In genomic region chr2:236638707-236639106, GRCh38 we compare ENCODE assay signal across 16 cellular contexts.
DNase-seq lines count a peak whose midpoint lies in the region; ATAC-seq, FAIRE-seq and TF ChIP-seq lines count a peak whose summit lies in the region.
"Had no signal": no experiment of that assay in that cellular context is flagged by ENCODE, and none has a peak within 500 bp of the region (broad histone marks: within the 10 kb centered on the region; RNA-seq: fewer than 3 reads in every experiment).

No MANE protein-coding gene starts in this region.

- H3K4ac ChIP-seq in H1 (replicated peaks; ENCODE audit: insufficient read length, low read depth, low read length) (no peak overlapping the region), trophoblast cell (ENCODE audit: low read depth, low read length) (no peak overlapping the region)

- H4K8ac ChIP-seq in H1 (ENCODE audit: extremely low read depth, insufficient read depth, low read length), result no peak overlapping the region
- peak overlapping the region; percentile 10 for H4K8ac ChIP-seq in trophoblast cell (ENCODE audit: low read depth, low read length)

- H3K27me3 ChIP-seq in H1 (replicated peaks in 1 of 4; ENCODE audit: control insufficient read depth in 3 of 4, extremely low read depth in 1 of 4, insufficient read depth in 3 of 4, low read length in 3 of 4) (no peaks in the 10 kb centered on the region), trophoblast cell (ENCODE audit: insufficient read depth, low read length) (no peaks in the 10 kb centered on the region)

- no peaks in the 10 kb centered on the region for H3K23me2 ChIP-seq in H1 (ENCODE audit: low read depth, low read length)

- H2BK20ac ChIP-seq in H1 (ENCODE audit: low read length), result no peak overlapping the region

- H4K20me1 ChIP-seq in H1 (replicated peaks in 1 of 2; ENCODE audit: control insufficient read depth in 1 of 2, insufficient read depth in 2 of 2, low read length in 2 of 2) (no peaks in the 10 kb centered on the region), OCI-LY7 (ENCODE audit: insufficient read depth, low read length) (no peaks in the 10 kb centered on the region)

- H3K4me2 ChIP-seq in H1 (ENCODE audit: insufficient read depth in 1 of 2, low read depth in 2 of 2, low read length in 2 of 2) (no peak overlapping the region), trophoblast cell (ENCODE audit: low read length) (peak overlapping the region; percentile 3), OCI-LY7 (ENCODE audit: low read length) (no peak overlapping the region)

- no peak overlapping the region for H3K4me3 ChIP-seq in H1 (ENCODE audit: extremely low read depth in 1 of 4, insufficient read depth in 2 of 4, low read depth in 3 of 4, low read length in 4 of 4)
- H3K4me3 ChIP-seq in trophoblast cell (ENCODE audit: low read depth, low read length), result no peak overlapping the region
- no peak overlapping the region for H3K4me3 ChIP-seq in OCI-LY7 (ENCODE audit: low read depth, low read length, poor library complexity, severe bottlenecking)

- H3K36me3 Mint-ChIP-seq in activated CD4-positive, alpha-beta memory T cell treated with anti-CD3 and anti-CD28 coated beads, Interleukin-2, amount 10 ng/mL, durations not matched to agents 7 days and 5 days (ENCODE audit: low read depth), result no peaks in the 10 kb centered on the region
- no peaks in the 10 kb centered on the region for H3K36me3 Mint-ChIP-seq in activated CD4-positive, alpha-beta memory T cell treated with anti-CD3 and anti-CD28 coated beads for 36 hours

- CTCF ChIA-PET in activated CD4-positive, alpha-beta memory T cell treated with anti-CD3 and anti-CD28 coated beads, Interleukin-2, amount 10 ng/mL, durations not matched to agents 7 days and 5 days (lab: Charles Lee), result no interaction called here
- CTCF ChIA-PET in activated CD4-positive, alpha-beta memory T cell treated with anti-CD3 and anti-CD28 coated beads for 36 hours (lab: Charles Lee), result no interaction called here
- CTCF ChIA-PET in H1 (lab: Charles Lee; ENCODE audit: partially characterized antibody) (interaction anchor here (1.2 kb wide), 1 partner anchor 13 kb away, joined by 3 read pairs; no protein-coding TSS in a partner anchor), OCI-LY7 (lab: Charles Lee; ENCODE audit: unreplicated experiment) (interaction anchor here (0.6 kb wide), 1 partner anchor 832 kb away, joined by 3 read pairs; no protein-coding TSS in a partner anchor)

- 92% methylated on average over 7 of the region's 7 CpGs; no CpG with 5 or more reads in 1 of the 2 experiments for WGBS in H1 (ENCODE audit: extremely low coverage in 1 of 2, insufficient coverage in 1 of 2, insufficient read length in 1 of 2, insufficient replicate concordance in 2 of 2, low coverage in 1 of 2, low lambda C conversion rate in 2 of 2, missing lambda C conversion rate in 1 of 2), 2 experiments
- no CpG with 5 or more reads among the region's 7 CpGs for WGBS in trophoblast cell (ENCODE audit: extremely low coverage, insufficient coverage, insufficient read length)

- no peak overlapping the region for H3K18ac ChIP-seq in H1 (ENCODE audit: extremely low read depth, low read length)
- H3K18ac ChIP-seq in trophoblast cell (ENCODE audit: low read length), result no peak overlapping the region

- H3K14ac ChIP-seq in H1 (ENCODE audit: insufficient read length), result no peak overlapping the region
- H3K14ac ChIP-seq in trophoblast cell (ENCODE audit: low read length), result peak overlapping the region; percentile 25

- no peak overlapping the region for H2BK120ac ChIP-seq in H1 (replicated peaks; ENCODE audit: low read depth, low read length)
- peak overlapping the region; percentile 23 for H2BK120ac ChIP-seq in trophoblast cell (ENCODE audit: insufficient read depth, low read length, poor library complexity)

- no peak overlapping the region for H3K4me3 Mint-ChIP-seq in activated CD4-positive, alpha-beta memory T cell treated with anti-CD3 and anti-CD28 coated beads, Interleukin-2, amount 10 ng/mL, durations not matched to agents 7 days and 5 days
- no peak overlapping the region for H3K4me3 Mint-ChIP-seq in activated CD4-positive, alpha-beta memory T cell treated with anti-CD3 and anti-CD28 coated beads for 36 hours
- H3K4me3 Mint-ChIP-seq: B cell; CD4-positive, alpha-beta T cell had no signal

- H2BK5ac ChIP-seq in H1 (ENCODE audit: low read depth, low read length) (no peak overlapping the region), trophoblast cell (ENCODE audit: low read depth, low read length, poor library complexity) (no peak overlapping the region)

- H2AK5ac ChIP-seq in H1 (ENCODE audit: low read depth, low read length), result no peak overlapping the region
- no peak overlapping the region for H2AK5ac ChIP-seq in trophoblast cell (ENCODE audit: low read length)

- peak overlapping the region; percentile 32; the same call in 1 of the 2 replicates for H2AFZ ChIP-seq in H1 (ENCODE audit: low read length)
- H2AFZ ChIP-seq in trophoblast cell (ENCODE audit: insufficient read depth, low read length, poor library complexity), result no peak overlapping the region
- H2AFZ ChIP-seq in OCI-LY7 (ENCODE audit: low read length), result no peak overlapping the region

- no peaks in the 10 kb centered on the region for H3K9me2 ChIP-seq in OCI-LY7 (ENCODE audit: insufficient read depth, low read length)

- H3K9me3 ChIP-seq in H1 (ENCODE audit: insufficient read depth in 2 of 2, low read depth in 1 of 2, low read length in 1 of 2) (no peaks in the 10 kb centered on the region; a peak in 1 of 4 replicates), trophoblast cell (ENCODE audit: insufficient read depth, low read depth, low read length) (peaks cover 10% of the 10 kb centered on the region), OCI-LY7 (ENCODE audit: low read length) (no peaks in the 10 kb centered on the region)

- H4K91ac ChIP-seq in H1 (replicated peaks; ENCODE audit: insufficient read length, low read length), result no peak overlapping the region
- peak overlapping the region; percentile 46 for H4K91ac ChIP-seq in trophoblast cell (ENCODE audit: low read depth, low read length)

- ATAC-seq in HG03571 (IDR thresholded peaks at IDR 0.05; ENCODE audit: unreplicated experiment), result no peak

- BruUV-seq in OCI-LY7 (replicated peaks; lab: Mats Ljungman, UMichigan), result no TSS peak

- H3K36me3 ChIP-seq in H1 (ENCODE audit: control insufficient read depth in 2 of 4, insufficient read depth in 4 of 4, low read length in 3 of 4), result no peaks in the 10 kb centered on the region
- no peaks in the 10 kb centered on the region for H3K36me3 ChIP-seq in trophoblast cell (ENCODE audit: control insufficient read depth in 1 of 2, insufficient read depth in 2 of 2, low read length in 2 of 2)
- H3K36me3 ChIP-seq in OCI-LY7 (ENCODE audit: insufficient read depth, low read length), result no peaks in the 10 kb centered on the region

- H3K79me1 ChIP-seq in H1 (ENCODE audit: low read depth, low read length) (no peaks in the 10 kb centered on the region), trophoblast cell (ENCODE audit: low read length) (peaks cover 22% of the 10 kb centered on the region)

- intact Hi-C loops in activated CD4-positive, alpha-beta memory T cell treated with anti-CD3 and anti-CD28 coated beads for 36 hours (cut with micrococcal nuclease), result no loop called here
- intact Hi-C loops in OCI-LY7 (cut with micrococcal nuclease; ENCODE audit: unreplicated experiment), result no loop called here

- H4K5ac ChIP-seq in H1 (ENCODE audit: insufficient read length, low read depth, low read length), result no peak overlapping the region

- H3K23ac ChIP-seq in H1 (ENCODE audit: insufficient read length), result no peak overlapping the region
- no peak overlapping the region for H3K23ac ChIP-seq in trophoblast cell (ENCODE audit: low read length)

- no peaks in the 10 kb centered on the region for H3K4me1 Mint-ChIP-seq in activated CD4-positive, alpha-beta memory T cell treated with anti-CD3 and anti-CD28 coated beads, Interleukin-2, amount 10 ng/mL, durations not matched to agents 7 days and 5 days
- H3K4me1 Mint-ChIP-seq in activated CD4-positive, alpha-beta memory T cell treated with anti-CD3 and anti-CD28 coated beads for 36 hours (ENCODE audit: low read depth), result no peaks in the 10 kb centered on the region
- H3K4me1 Mint-ChIP-seq: B cell had no signal

- no peak overlapping the region for H2BK15ac ChIP-seq in H1 (ENCODE audit: low read length)

- no peak overlapping the region for H3K27ac ChIP-seq in H1 (ENCODE audit: low read depth, low read length)
- peak overlapping the region; percentile 5 for H3K27ac ChIP-seq in trophoblast cell (ENCODE audit: low read depth, low read length)
- H3K27ac ChIP-seq in OCI-LY7 (ENCODE audit: low read depth, low read length, poor library complexity, severe bottlenecking), result no peak overlapping the region
- H3K27ac ChIP-seq: 22Rv1 had no signal

- peaks cover 6% of the 10 kb centered on the region for H3K27me3 Mint-ChIP-seq in activated CD4-positive, alpha-beta memory T cell treated with anti-CD3 and anti-CD28 coated beads, Interleukin-2, amount 10 ng/mL, durations not matched to agents 7 days and 5 days
- H3K27me3 Mint-ChIP-seq in activated CD4-positive, alpha-beta memory T cell treated with anti-CD3 and anti-CD28 coated beads for 36 hours, result peaks cover 2% of the 10 kb centered on the region

- no peak overlapping the region for H3K27ac Mint-ChIP-seq in activated CD4-positive, alpha-beta memory T cell treated with anti-CD3 and anti-CD28 coated beads, Interleukin-2, amount 10 ng/mL, durations not matched to agents 7 days and 5 days
- no peak overlapping the region for H3K27ac Mint-ChIP-seq in activated CD4-positive, alpha-beta memory T cell treated with anti-CD3 and anti-CD28 coated beads for 36 hours
- H3K27ac Mint-ChIP-seq: B cell; CD4-positive, alpha-beta T cell had no signal

- no peak for TF ChIP-seq POLR2A in H1 (IDR thresholded peaks at IDR 0.05; ENCODE audit: control extremely low read depth in 1 of 2, low read depth in 2 of 2, low read length in 2 of 2)

- peaks cover 0 to 5% (median 0%) of the 10 kb centered on the region in 4 experiments; a peak in 2 of 7 replicates for H3K4me1 ChIP-seq in H1 (replicated peaks in 1 of 4; ENCODE audit: control insufficient read depth in 3 of 4, insufficient read depth in 4 of 4, low read length in 3 of 4)
- H3K4me1 ChIP-seq in trophoblast cell (ENCODE audit: control insufficient read depth in 1 of 2, insufficient read depth in 2 of 2, low read length in 2 of 2), result peaks cover 23 to 29% of the 10 kb centered on the region in 2 experiments
- no peaks in the 10 kb centered on the region for H3K4me1 ChIP-seq in OCI-LY7 (ENCODE audit: insufficient read depth, low read length, poor library complexity, severe bottlenecking)

- H4K12ac ChIP-seq in trophoblast cell (ENCODE audit: low read depth, low read length), result no peak overlapping the region

- FAIRE-seq in H1 (lab: Jason Lieb, UNC), result no peak
- FAIRE-seq: H54 had no signal

- H2BK12ac ChIP-seq in H1 (ENCODE audit: low read depth, low read length), result 0 out of 2 replicates have a peak overlapping the region, but pooled peaks have one; percentile 39
- no peak overlapping the region for H2BK12ac ChIP-seq in trophoblast cell (ENCODE audit: low read length)

- H3K79me2 ChIP-seq in H1 (ENCODE audit: control insufficient read depth in 1 of 2, insufficient read depth in 2 of 2, low read length in 2 of 2), result no peaks in the 10 kb centered on the region
- H3K79me2 ChIP-seq in trophoblast cell (ENCODE audit: control insufficient read depth, insufficient read depth, low read length, poor library complexity), result no peaks in the 10 kb centered on the region
- no peaks in the 10 kb centered on the region for H3K79me2 ChIP-seq in OCI-LY7 (ENCODE audit: insufficient read depth, low read depth, low read length)

- H3K9ac ChIP-seq in H1 (replicated peaks in 1 of 4; ENCODE audit: extremely low read depth in 1 of 4, low read depth in 3 of 4, low read length in 3 of 4) (no peak overlapping the region), trophoblast cell (ENCODE audit: low read length) (no peak overlapping the region)

- H3K9me3 Mint-ChIP-seq in activated CD4-positive, alpha-beta memory T cell treated with anti-CD3 and anti-CD28 coated beads, Interleukin-2, amount 10 ng/mL, durations not matched to agents 7 days and 5 days, result peaks cover 5% of the 10 kb centered on the region
- no peaks in the 10 kb centered on the region for H3K9me3 Mint-ChIP-seq in activated CD4-positive, alpha-beta memory T cell treated with anti-CD3 and anti-CD28 coated beads for 36 hours
- H3K9me3 Mint-ChIP-seq: CD4-positive, alpha-beta T cell had no signal

- TF ChIP-seq RAD21 in H1 (IDR thresholded peaks at IDR 0.05 in 1 of 2, conservative IDR thresholded peaks at IDR 0.05 in 1 of 2; ENCODE audit: low read depth in 2 of 2, low read length in 2 of 2), result no peak

- H3K56ac ChIP-seq in H1 (replicated peaks; ENCODE audit: insufficient read length, low read depth, low read length), result no peak overlapping the region

- no peak for TF ChIP-seq EP300 in H1 (IDR thresholded peaks at IDR 0.05; ENCODE audit: borderline replicate concordance in 1 of 2, low read depth in 2 of 2, low read length in 2 of 2)

- DNase-seq in activated CD4-positive, alpha-beta memory T cell treated with anti-CD3 and anti-CD28 coated beads, Interleukin-2, amount 10 ng/mL, durations not matched to agents 7 days and 5 days, result peak; percentile 3
- no peak for DNase-seq in activated CD4-positive, alpha-beta memory T cell treated with anti-CD3 and anti-CD28 coated beads for 36 hours
- DNase-seq in H1 (ENCODE audit: low read depth in 1 of 2, low spot score in 2 of 2), result no peak
- no peak for DNase-seq in trophoblast cell
- DNase-seq in ureter (ENCODE audit: low spot score), result peak; percentile 34
- no peak for DNase-seq in OCI-LY7 (ENCODE audit: low spot score)
- no peak for DNase-seq in activated T-cell treated with anti-CD3 and anti-CD28 coated beads, Interleukin-2, amount 50 U/mL, for 1 hour
- DNase-seq: CD4-positive, alpha-beta T cell; NCI-H1092 treated with DMSO at 0.1 percent for 48 hours; NCI-H345; NCI-H526; SIG-M5 had no signal

- no peak for TF ChIP-seq CTCF in H1 (IDR thresholded peaks at IDR 0.05; ENCODE audit: control extremely low read depth in 1 of 3, insufficient read depth in 1 of 3, low read depth in 1 of 3, low read length in 3 of 3)
- TF ChIP-seq CTCF in OCI-LY7 (conservative IDR thresholded peaks at IDR 0.05; ENCODE audit: low read length), result no peak

- POLR2A ChIA-PET in activated CD4-positive, alpha-beta memory T cell treated with anti-CD3 and anti-CD28 coated beads, Interleukin-2, amount 10 ng/mL, durations not matched to agents 7 days and 5 days (lab: Charles Lee), result no interaction called here
- POLR2A ChIA-PET in activated CD4-positive, alpha-beta memory T cell treated with anti-CD3 and anti-CD28 coated beads for 36 hours (lab: Charles Lee), result no interaction called here
- POLR2A ChIA-PET in H1 (lab: Charles Lee; ENCODE audit: partially characterized antibody) (no interaction called here), OCI-LY7 (lab: Charles Lee) (no interaction called here)

Comparison
In these comparisons a context has a peak if more than half of its experiments do, and no peak if none do; other contexts are left out.
1. DNase-seq: peak in activated CD4-positive, alpha-beta memory T cell treated with anti-CD3 and anti-CD28 coated beads, Interleukin-2, amount 10 ng/mL, durations not matched to agents 7 days and 5 days (single experiment) and ureter (single experiment); none in activated CD4-positive, alpha-beta memory T cell treated with anti-CD3 and anti-CD28 coated beads for 36 hours (single experiment), H1 (0 of 2), trophoblast cell (0 of 2), OCI-LY7 (single experiment) and activated T-cell treated with anti-CD3 and anti-CD28 coated beads, Interleukin-2, amount 50 U/mL, for 1 hour (single experiment).
2. CTCF ChIA-PET loops: an anchor here in H1 (1.2 kb wide) and OCI-LY7 (0.6 kb wide); none called in activated CD4-positive, alpha-beta memory T cell treated with anti-CD3 and anti-CD28 coated beads, Interleukin-2, amount 10 ng/mL, durations not matched to agents 7 days and 5 days and activated CD4-positive, alpha-beta memory T cell treated with anti-CD3 and anti-CD28 coated beads for 36 hours.